ENCODE assay signal across 8 cellular contexts in the genomic region with DNA sequence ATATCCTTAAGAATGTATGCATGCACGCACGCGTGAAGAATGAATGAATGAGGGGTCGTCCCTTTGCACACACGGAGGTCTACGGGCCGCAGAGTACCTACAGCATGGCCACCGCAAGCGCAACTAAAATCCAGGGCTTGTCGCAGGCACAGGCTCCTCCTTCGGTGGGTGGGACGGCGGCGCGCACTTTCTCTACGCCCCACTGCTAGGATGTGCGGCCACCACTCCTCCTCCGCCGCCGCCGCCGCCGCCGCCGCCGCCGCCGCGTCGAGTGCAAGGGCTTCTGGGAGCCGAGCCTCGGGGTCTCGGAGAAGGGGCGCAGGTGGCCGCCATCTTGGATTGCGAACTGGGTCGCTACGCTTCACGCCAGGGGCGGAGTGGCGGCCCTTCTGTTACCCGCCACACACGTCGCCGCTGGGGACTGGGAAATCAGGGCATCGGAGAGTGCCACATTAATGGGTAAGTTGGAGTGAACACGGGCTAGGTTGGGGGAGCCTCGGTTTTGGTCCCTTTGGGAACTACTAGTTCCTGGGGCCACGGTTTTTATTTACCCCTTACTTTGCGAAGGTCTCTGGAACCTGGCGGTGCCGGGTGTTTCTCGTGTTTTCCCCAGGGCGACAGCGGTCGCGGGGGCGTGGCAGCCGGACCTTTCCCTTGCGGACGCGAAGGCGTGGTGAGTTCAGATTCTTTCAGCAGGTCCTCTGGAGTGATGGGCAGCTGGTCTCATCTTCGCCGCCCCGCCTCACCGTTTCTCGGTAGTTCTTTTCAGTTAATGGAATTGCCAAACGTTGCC. TPM values are rescaled to one million over a fixed set of nuclear protein-coding genes. Genes with fewer than 3 reads are reported as not detected.
A peak's percentile ranks its signal among the peaks of the same experiment; 100 is the strongest.
DNase-seq lines count a peak whose midpoint lies in the region; ATAC-seq and TF ChIP-seq lines count a peak whose summit lies in the region.

A gene (plus strand): TSS at position 332 of the 793 bp plus-strand sequence. CDS start 124 bp downstream, at position 456.

- intact Hi-C loops in head of caudate nucleus (cut with DNase I) (no loop called here), ovary (cut with DNase I) (no loop called here)

- TF ChIP-seq CTCF in GM10266 (IDR thresholded peaks at IDR 0.05; ENCODE audit: control insufficient read depth, insufficient read depth, low read depth, missing control alignments) (no peak), ovary (IDR thresholded peaks at IDR 0.05) (no peak)

- H3K27ac Mint-ChIP-seq in activated naive CD8-positive, alpha-beta T cell = peak within 1 kb of the TSS; percentile 99

- TF ChIP-seq EP300 in ovary (IDR thresholded peaks at IDR 0.05) = no peak

- peak; percentile 54 for TF ChIP-seq POLR2A in ovary (IDR thresholded peaks at IDR 0.05)

- H3K4me3 ChIP-seq in ovary (peak within 1 kb of the TSS; percentile 93), thymus (ENCODE audit: low read length) (peak within 1 kb of the TSS; percentile 76)

- peak; percentile 97 for ATAC-seq in HG02623 (IDR thresholded peaks at IDR 0.05; ENCODE audit: unreplicated experiment)
- peak; percentile 97 for ATAC-seq in SK-N-SH treated with all-trans-retinoic acid at 6 μM for 48 hours

- peaks cover 1% of the 10 kb centered on the region for H3K4me1 ChIP-seq in ovary (ENCODE audit: insufficient read depth)
- H3K4me1 ChIP-seq in thymus (ENCODE audit: control insufficient read depth, insufficient read depth, low read length) = no peaks in the 10 kb centered on the region

- peak; percentile 86 for DNase-seq in GM10266 (ENCODE audit: extremely low spot score)
- peak; percentile 90 for DNase-seq in NCI-H1092 treated with DMSO at 0.1 percent for 48 hours (lab: John Stamatoyannopoulos, UW)
- DNase-seq in head of caudate nucleus = peak; percentile 80 to 97 (median 92)
- DNase-seq in ovary = peak; percentile 84 to 92 (median 87)

- H3K36me3 Mint-ChIP-seq in activated naive CD8-positive, alpha-beta T cell = peaks cover 12% of the 10 kb centered on the region

- peaks cover 43% of the 10 kb centered on the region for H3K4me1 Mint-ChIP-seq in activated naive CD8-positive, alpha-beta T cell (ENCODE audit: low read depth)

- peak within 1 kb of the TSS; percentile 97 for H3K4me3 Mint-ChIP-seq in activated naive CD8-positive, alpha-beta T cell

- H3K36me3 ChIP-seq in ovary (no peaks in the 10 kb centered on the region), thymus (ENCODE audit: control insufficient read depth, insufficient read depth) (peaks cover 4% of the 10 kb centered on the region)

- WGBS in ovary, 3 donors = 0 to 1% (median 1%) methylated on average over 69 of the region's 69 CpGs
- under 1% methylated on average over 69 of the region's 69 CpGs for WGBS in thymus

- H3K9me3 ChIP-seq in ovary = no peaks in the 10 kb centered on the region
- H3K9me3 ChIP-seq in thymus (ENCODE audit: control insufficient read depth) = no peaks in the 10 kb centered on the region

- no peaks in the 10 kb centered on the region for H3K27me3 ChIP-seq in ovary
- H3K27me3 ChIP-seq in thymus (ENCODE audit: control insufficient read depth, insufficient read depth) = no peaks in the 10 kb centered on the region

- H3K27ac ChIP-seq in ovary = peak within 1 kb of the TSS; percentile 75 to 93
- H3K27ac ChIP-seq in thymus (ENCODE audit: low read depth) = peak within 1 kb of the TSS; percentile 93

- H3K27me3 Mint-ChIP-seq in activated naive CD8-positive, alpha-beta T cell = no peaks in the 10 kb centered on the region

- H3K9me3 Mint-ChIP-seq in activated naive CD8-positive, alpha-beta T cell (ENCODE audit: low read depth) = no peaks in the 10 kb centered on the region

TF ChIP-seq in SK-N-SH treated with all-trans-retinoic acid at 6 μM for 48 hours, 23 proteins besides CTCF, POLR2A, EP300 and RAD21:
- TF ChIP-seq, protein P1, sequence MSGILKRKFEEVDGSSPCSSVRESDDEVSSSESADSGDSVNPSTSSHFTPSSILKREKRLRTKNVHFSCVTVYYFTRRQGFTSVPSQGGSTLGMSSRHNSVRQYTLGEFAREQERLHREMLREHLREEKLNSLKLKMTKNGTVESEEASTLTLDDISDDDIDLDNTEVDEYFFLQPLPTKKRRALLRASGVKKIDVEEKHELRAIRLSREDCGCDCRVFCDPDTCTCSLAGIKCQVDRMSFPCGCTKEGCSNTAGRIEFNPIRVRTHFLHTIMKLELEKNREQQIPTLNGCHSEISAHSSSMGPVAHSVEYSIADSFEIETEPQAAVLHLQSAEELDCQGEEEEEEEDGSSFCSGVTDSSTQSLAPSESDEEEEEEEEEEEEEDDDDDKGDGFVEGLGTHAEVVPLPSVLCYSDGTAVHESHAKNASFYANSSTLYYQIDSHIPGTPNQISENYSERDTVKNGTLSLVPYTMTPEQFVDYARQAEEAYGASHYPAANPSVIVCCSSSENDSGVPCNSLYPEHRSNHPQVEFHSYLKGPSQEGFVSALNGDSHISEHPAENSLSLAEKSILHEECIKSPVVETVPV (CRISPR knock-in tag; IDR thresholded peaks at IDR 0.05) = no peak
- TF ChIP-seq, protein P2, sequence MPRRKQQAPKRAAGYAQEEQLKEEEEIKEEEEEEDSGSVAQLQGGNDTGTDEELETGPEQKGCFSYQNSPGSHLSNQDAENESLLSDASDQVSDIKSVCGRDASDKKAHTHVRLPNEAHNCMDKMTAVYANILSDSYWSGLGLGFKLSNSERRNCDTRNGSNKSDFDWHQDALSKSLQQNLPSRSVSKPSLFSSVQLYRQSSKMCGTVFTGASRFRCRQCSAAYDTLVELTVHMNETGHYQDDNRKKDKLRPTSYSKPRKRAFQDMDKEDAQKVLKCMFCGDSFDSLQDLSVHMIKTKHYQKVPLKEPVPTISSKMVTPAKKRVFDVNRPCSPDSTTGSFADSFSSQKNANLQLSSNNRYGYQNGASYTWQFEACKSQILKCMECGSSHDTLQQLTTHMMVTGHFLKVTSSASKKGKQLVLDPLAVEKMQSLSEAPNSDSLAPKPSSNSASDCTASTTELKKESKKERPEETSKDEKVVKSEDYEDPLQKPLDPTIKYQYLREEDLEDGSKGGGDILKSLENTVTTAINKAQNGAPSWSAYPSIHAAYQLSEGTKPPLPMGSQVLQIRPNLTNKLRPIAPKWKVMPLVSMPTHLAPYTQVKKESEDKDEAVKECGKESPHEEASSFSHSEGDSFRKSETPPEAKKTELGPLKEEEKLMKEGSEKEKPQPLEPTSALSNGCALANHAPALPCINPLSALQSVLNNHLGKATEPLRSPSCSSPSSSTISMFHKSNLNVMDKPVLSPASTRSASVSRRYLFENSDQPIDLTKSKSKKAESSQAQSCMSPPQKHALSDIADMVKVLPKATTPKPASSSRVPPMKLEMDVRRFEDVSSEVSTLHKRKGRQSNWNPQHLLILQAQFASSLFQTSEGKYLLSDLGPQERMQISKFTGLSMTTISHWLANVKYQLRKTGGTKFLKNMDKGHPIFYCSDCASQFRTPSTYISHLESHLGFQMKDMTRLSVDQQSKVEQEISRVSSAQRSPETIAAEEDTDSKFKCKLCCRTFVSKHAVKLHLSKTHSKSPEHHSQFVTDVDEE (CRISPR knock-in tag; IDR thresholded peaks at IDR 0.05) = 0 out of 2 replicates have a peak, but pooled peaks have one; percentile 15

RNA-seq across cellular contexts. Expression of the gene that starts here (rescaled TPM):
- total RNA-seq in ovary = 10 to 100 TPM; 14.4 to 50.6 (median 36.5) TPM
- polyA plus RNA-seq in ovary (1 to 10 TPM; 7.1 to 9.3 TPM), thymus (7.3 TPM)

Comparison
In these comparisons a context has a peak if more than half of its experiments do, and no peak if none do; other contexts are left out.
1. Peak in every context shown above with its lines: DNase-seq, ATAC-seq, H3K4me3 ChIP-seq and H3K27ac ChIP-seq.